ENCODE assay signal across 8 cellular contexts in genomic region chr2:177262958-177263450, GRCh38. TPM values are rescaled to one million over a fixed set of nuclear protein-coding genes. Genes with fewer than 3 reads are reported as not detected.
A peak's percentile ranks its signal among the peaks of the same experiment; 100 is the strongest.
DNase-seq lines count a peak whose midpoint lies in the region; ATAC-seq and TF ChIP-seq lines count a peak whose summit lies in the region.

No MANE protein-coding gene starts in this region.

- peaks cover 5% of the 10 kb centered on the region for H3K9me3 Mint-ChIP-seq in activated T-helper 2 cell treated with anti-CD3 and anti-CD28 coated beads, Interferon-gamma antibody, Interleukin-2, Interleukin-4, amounts not matched to agents 10 μg/mL and 5 μg/mL and 100 μg/mL, durations not matched to agents 14 hours and 24 hours and 36 hours
- H3K9me3 Mint-ChIP-seq in stimulated activated naive B cell treated with anti-CD40 and anti-IgM and Interleukin-4, amounts not matched to agents 10 μg/mL and 1 μg/mL and 100 μg/mL, for 72 hours = peaks cover 0 to 4% of the 10 kb centered on the region in 2 donors

- H3K27me3 Mint-ChIP-seq in activated T-helper 2 cell treated with anti-CD3 and anti-CD28 coated beads, Interferon-gamma antibody, Interleukin-2, Interleukin-4, amounts not matched to agents 10 μg/mL and 5 μg/mL and 100 μg/mL, durations not matched to agents 14 hours and 24 hours and 36 hours (ENCODE audit: low read depth) = no peaks in the 10 kb centered on the region
- no peaks in the 10 kb centered on the region for H3K27me3 Mint-ChIP-seq in stimulated activated naive B cell treated with anti-CD40 and anti-IgM and Interleukin-4, amounts not matched to agents 10 μg/mL and 1 μg/mL and 100 μg/mL, for 72 hours

- intact Hi-C loops in activated T-helper 2 cell treated with anti-CD3 and anti-CD28 coated beads, Interferon-gamma antibody, Interleukin-2, Interleukin-4, amounts not matched to agents 10 μg/mL and 5 μg/mL and 100 μg/mL, durations not matched to agents 14 hours and 24 hours and 36 hours (cut with micrococcal nuclease) = loop anchor here (1.0 to 10.0 kb wide), 7 partner anchors 21 to 328 kb away; partner anchors contain the start of genes AGPS and HNRNPA3
- intact Hi-C loops in sciatic nerve (cut with DNase I) = loop anchor here (2.0 to 10.0 kb wide), 2 partner anchors 48 to 98 kb away; no protein-coding TSS in a partner anchor

- H3K4me1 Mint-ChIP-seq in activated T-helper 2 cell treated with anti-CD3 and anti-CD28 coated beads, Interferon-gamma antibody, Interleukin-2, Interleukin-4, amounts not matched to agents 10 μg/mL and 5 μg/mL and 100 μg/mL, durations not matched to agents 14 hours and 24 hours and 36 hours (ENCODE audit: low read depth) = peaks cover 51% of the 10 kb centered on the region
- peaks cover 27 to 63% of the 10 kb centered on the region in 2 donors for H3K4me1 Mint-ChIP-seq in stimulated activated naive B cell treated with anti-CD40 and anti-IgM and Interleukin-4, amounts not matched to agents 10 μg/mL and 1 μg/mL and 100 μg/mL, for 72 hours

- peak overlapping the region; percentile 93 for H3K27ac Mint-ChIP-seq in activated T-helper 2 cell treated with anti-CD3 and anti-CD28 coated beads, Interferon-gamma antibody, Interleukin-2, Interleukin-4, amounts not matched to agents 10 μg/mL and 5 μg/mL and 100 μg/mL, durations not matched to agents 14 hours and 24 hours and 36 hours
- H3K27ac Mint-ChIP-seq in stimulated activated naive B cell treated with anti-CD40 and anti-IgM and Interleukin-4, amounts not matched to agents 10 μg/mL and 1 μg/mL and 100 μg/mL, for 72 hours = peak overlapping the region; percentile 99

- no peak for ATAC-seq in stimulated activated naive B cell treated with anti-CD40 and anti-IgM and Interleukin-4, amounts not matched to agents 10 μg/mL and 1 μg/mL and 100 μg/mL, for 72 hours (replicated peaks)
- no peak for ATAC-seq in GM21576 (IDR thresholded peaks at IDR 0.05; ENCODE audit: unreplicated experiment)
- ATAC-seq in sciatic nerve = no peak

- H3K4me3 ChIP-seq in HL-60 (replicated peaks; ENCODE audit: insufficient read depth, low read length) (peak overlapping the region; percentile 63), iPS-18c (ENCODE audit: insufficient read depth, low read depth, low read length) (peak overlapping the region; percentile 82)

- no peaks in the 10 kb centered on the region for H3K9me3 ChIP-seq in iPS-18c (ENCODE audit: control insufficient read depth, insufficient read depth, low read length)

- no peak for DNase-seq in HL-60 (ENCODE audit: low read depth in 1 of 2, low spot score in 1 of 2)
- DNase-seq in activated T-helper 2 cell treated with anti-CD3 and anti-CD28 coated beads, Interferon-gamma antibody, Interleukin-2, Interleukin-4, amounts not matched to agents 10 μg/mL and 5 μg/mL and 100 μg/mL, durations not matched to agents 14 hours and 24 hours and 36 hours (ENCODE audit: low spot score) = no peak
- no peak for DNase-seq in stimulated activated naive B cell treated with anti-CD40 and anti-IgM and Interleukin-4, amounts not matched to agents 10 μg/mL and 1 μg/mL and 100 μg/mL, for 72 hours
- no peak for DNase-seq in NCI-H1417 (lab: John Stamatoyannopoulos, UW)
- DNase-seq in sciatic nerve (ENCODE audit: low spot score) = no peak
- no peak for DNase-seq in NCI-H2171 treated with DMSO at 0.1 percent for 48 hours (lab: John Stamatoyannopoulos, UW)

- peaks cover 46% of the 10 kb centered on the region for H3K36me3 Mint-ChIP-seq in activated T-helper 2 cell treated with anti-CD3 and anti-CD28 coated beads, Interferon-gamma antibody, Interleukin-2, Interleukin-4, amounts not matched to agents 10 μg/mL and 5 μg/mL and 100 μg/mL, durations not matched to agents 14 hours and 24 hours and 36 hours (ENCODE audit: low read depth)
- peaks cover 23 to 28% of the 10 kb centered on the region in 2 donors for H3K36me3 Mint-ChIP-seq in stimulated activated naive B cell treated with anti-CD40 and anti-IgM and Interleukin-4, amounts not matched to agents 10 μg/mL and 1 μg/mL and 100 μg/mL, for 72 hours

- H3K4me3 Mint-ChIP-seq in activated T-helper 2 cell treated with anti-CD3 and anti-CD28 coated beads, Interferon-gamma antibody, Interleukin-2, Interleukin-4, amounts not matched to agents 10 μg/mL and 5 μg/mL and 100 μg/mL, durations not matched to agents 14 hours and 24 hours and 36 hours (ENCODE audit: low read depth) = peak overlapping the region; percentile 90
- peak overlapping the region; percentile 91 to 93 for H3K4me3 Mint-ChIP-seq in stimulated activated naive B cell treated with anti-CD40 and anti-IgM and Interleukin-4, amounts not matched to agents 10 μg/mL and 1 μg/mL and 100 μg/mL, for 72 hours

- H3K27ac ChIP-seq in HL-60 (replicated peaks) = peak overlapping the region; percentile 99

- H3K27me3 ChIP-seq in HL-60 (ENCODE audit: insufficient read depth, poor library complexity, severe bottlenecking) = no peaks in the 10 kb centered on the region

- TF ChIP-seq CTCF in HL-60 (IDR thresholded peaks at IDR 0.05; ENCODE audit: insufficient read depth, low read length) = no peak

RNA-seq across cellular contexts. Expression of gene NFE2L2, which starts 1.5 kb away (rescaled TPM):
- 55.8 and 56.2 TPM in 2 replicates for total RNA-seq in activated T-helper 2 cell treated with anti-CD3 and anti-CD28 coated beads, Interferon-gamma antibody, Interleukin-2, Interleukin-4, amounts not matched to agents 10 μg/mL and 5 μg/mL and 100 μg/mL, durations not matched to agents 14 hours and 24 hours and 36 hours
- total RNA-seq in sciatic nerve = 149 TPM

RNA-seq across cellular contexts. Expression of gene HNRNPA3, which starts 50.4 kb away (rescaled TPM):
- total RNA-seq in activated T-helper 2 cell treated with anti-CD3 and anti-CD28 coated beads, Interferon-gamma antibody, Interleukin-2, Interleukin-4, amounts not matched to agents 10 μg/mL and 5 μg/mL and 100 μg/mL, durations not matched to agents 14 hours and 24 hours and 36 hours = 322 and 323 TPM in 2 replicates
- total RNA-seq in sciatic nerve = 161 TPM
